In the genomic region with DNA sequence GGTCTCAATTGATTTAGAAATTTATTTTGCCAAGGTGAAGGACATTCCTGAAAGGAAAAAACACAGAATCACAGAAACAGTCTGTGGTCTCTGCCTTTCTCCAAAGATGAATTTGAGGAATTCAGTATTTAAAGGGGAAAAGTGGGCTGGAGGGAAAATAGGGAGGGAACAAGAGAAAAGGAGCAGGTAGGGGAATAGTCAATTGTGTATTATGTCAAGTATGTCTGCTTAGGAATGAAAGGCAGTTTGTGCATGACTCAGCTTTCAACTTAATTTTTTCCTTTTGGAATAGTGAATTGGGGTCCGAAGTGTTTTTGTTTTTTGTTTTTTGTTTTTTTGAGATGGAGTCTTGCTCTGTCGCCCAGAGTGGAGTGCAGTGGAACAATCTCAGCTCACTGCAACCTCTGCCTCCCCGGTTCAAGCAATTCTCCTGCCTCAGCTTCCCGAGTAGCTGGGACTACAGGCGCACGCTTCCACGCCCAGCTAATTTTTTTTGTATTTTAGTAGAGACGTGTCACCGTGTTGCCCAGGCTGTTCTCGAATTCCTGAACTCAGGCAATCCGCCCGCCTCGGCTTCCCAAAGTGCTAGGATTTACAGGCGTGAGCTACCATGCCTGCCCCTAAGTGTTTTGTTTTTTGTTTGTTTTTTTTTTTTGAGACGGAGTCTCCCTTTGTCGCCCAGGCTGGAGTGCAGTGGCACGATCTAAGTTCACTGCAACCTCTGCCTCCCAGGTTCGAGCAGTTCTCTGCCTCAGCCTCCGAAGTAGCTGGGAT, we compare ENCODE assay signal across 2 cellular contexts.
TF ChIP-seq lines count a peak whose summit lies in the region.

No MANE protein-coding gene starts in this region.

TF ChIP-seq in A549, 52 proteins besides CTCF, POLR2A, EP300 and RAD21 (continued from another document):
- TF ChIP-seq, protein P1, sequence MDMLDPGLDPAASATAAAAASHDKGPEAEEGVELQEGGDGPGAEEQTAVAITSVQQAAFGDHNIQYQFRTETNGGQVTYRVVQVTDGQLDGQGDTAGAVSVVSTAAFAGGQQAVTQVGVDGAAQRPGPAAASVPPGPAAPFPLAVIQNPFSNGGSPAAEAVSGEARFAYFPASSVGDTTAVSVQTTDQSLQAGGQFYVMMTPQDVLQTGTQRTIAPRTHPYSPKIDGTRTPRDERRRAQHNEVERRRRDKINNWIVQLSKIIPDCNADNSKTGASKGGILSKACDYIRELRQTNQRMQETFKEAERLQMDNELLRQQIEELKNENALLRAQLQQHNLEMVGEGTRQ (IDR thresholded peaks at IDR 0.05), result no peak
- no peak for TF ChIP-seq NPAS2 (CRISPR knock-in tag; IDR thresholded peaks at IDR 0.05; ENCODE audit: borderline replicate concordance)
- no peak for TF ChIP-seq CBX8 (IDR thresholded peaks at IDR 0.05)
- no peak for TF ChIP-seq KDM5A (IDR thresholded peaks at IDR 0.05)
- no peak for TF ChIP-seq REST (IDR thresholded peaks at IDR 0.05)
- no peak for TF ChIP-seq MYC (IDR thresholded peaks at IDR 0.05; ENCODE audit: borderline replicate concordance, low read length)
- no peak for TF ChIP-seq TP53 (CRISPR knock-in tag; IDR thresholded peaks at IDR 0.05)
- TF ChIP-seq EHF (CRISPR knock-in tag; IDR thresholded peaks at IDR 0.05), result no peak
- no peak for TF ChIP-seq HDAC2 (IDR thresholded peaks at IDR 0.05)
- TF ChIP-seq, protein P2, sequence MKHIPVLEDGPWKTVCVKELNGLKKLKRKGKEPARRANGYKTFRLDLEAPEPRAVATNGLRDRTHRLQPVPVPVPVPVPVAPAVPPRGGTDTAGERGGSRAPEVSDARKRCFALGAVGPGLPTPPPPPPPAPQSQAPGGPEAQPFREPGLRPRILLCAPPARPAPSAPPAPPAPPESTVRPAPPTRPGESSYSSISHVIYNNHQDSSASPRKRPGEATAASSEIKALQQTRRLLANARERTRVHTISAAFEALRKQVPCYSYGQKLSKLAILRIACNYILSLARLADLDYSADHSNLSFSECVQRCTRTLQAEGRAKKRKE (CRISPR knock-in tag; IDR thresholded peaks at IDR 0.05; ENCODE audit: low read depth), result no peak

TF ChIP-seq in GM23338, 12 proteins besides CTCF, POLR2A, EP300 and RAD21 (continued from another document):
- TF ChIP-seq, protein P3, sequence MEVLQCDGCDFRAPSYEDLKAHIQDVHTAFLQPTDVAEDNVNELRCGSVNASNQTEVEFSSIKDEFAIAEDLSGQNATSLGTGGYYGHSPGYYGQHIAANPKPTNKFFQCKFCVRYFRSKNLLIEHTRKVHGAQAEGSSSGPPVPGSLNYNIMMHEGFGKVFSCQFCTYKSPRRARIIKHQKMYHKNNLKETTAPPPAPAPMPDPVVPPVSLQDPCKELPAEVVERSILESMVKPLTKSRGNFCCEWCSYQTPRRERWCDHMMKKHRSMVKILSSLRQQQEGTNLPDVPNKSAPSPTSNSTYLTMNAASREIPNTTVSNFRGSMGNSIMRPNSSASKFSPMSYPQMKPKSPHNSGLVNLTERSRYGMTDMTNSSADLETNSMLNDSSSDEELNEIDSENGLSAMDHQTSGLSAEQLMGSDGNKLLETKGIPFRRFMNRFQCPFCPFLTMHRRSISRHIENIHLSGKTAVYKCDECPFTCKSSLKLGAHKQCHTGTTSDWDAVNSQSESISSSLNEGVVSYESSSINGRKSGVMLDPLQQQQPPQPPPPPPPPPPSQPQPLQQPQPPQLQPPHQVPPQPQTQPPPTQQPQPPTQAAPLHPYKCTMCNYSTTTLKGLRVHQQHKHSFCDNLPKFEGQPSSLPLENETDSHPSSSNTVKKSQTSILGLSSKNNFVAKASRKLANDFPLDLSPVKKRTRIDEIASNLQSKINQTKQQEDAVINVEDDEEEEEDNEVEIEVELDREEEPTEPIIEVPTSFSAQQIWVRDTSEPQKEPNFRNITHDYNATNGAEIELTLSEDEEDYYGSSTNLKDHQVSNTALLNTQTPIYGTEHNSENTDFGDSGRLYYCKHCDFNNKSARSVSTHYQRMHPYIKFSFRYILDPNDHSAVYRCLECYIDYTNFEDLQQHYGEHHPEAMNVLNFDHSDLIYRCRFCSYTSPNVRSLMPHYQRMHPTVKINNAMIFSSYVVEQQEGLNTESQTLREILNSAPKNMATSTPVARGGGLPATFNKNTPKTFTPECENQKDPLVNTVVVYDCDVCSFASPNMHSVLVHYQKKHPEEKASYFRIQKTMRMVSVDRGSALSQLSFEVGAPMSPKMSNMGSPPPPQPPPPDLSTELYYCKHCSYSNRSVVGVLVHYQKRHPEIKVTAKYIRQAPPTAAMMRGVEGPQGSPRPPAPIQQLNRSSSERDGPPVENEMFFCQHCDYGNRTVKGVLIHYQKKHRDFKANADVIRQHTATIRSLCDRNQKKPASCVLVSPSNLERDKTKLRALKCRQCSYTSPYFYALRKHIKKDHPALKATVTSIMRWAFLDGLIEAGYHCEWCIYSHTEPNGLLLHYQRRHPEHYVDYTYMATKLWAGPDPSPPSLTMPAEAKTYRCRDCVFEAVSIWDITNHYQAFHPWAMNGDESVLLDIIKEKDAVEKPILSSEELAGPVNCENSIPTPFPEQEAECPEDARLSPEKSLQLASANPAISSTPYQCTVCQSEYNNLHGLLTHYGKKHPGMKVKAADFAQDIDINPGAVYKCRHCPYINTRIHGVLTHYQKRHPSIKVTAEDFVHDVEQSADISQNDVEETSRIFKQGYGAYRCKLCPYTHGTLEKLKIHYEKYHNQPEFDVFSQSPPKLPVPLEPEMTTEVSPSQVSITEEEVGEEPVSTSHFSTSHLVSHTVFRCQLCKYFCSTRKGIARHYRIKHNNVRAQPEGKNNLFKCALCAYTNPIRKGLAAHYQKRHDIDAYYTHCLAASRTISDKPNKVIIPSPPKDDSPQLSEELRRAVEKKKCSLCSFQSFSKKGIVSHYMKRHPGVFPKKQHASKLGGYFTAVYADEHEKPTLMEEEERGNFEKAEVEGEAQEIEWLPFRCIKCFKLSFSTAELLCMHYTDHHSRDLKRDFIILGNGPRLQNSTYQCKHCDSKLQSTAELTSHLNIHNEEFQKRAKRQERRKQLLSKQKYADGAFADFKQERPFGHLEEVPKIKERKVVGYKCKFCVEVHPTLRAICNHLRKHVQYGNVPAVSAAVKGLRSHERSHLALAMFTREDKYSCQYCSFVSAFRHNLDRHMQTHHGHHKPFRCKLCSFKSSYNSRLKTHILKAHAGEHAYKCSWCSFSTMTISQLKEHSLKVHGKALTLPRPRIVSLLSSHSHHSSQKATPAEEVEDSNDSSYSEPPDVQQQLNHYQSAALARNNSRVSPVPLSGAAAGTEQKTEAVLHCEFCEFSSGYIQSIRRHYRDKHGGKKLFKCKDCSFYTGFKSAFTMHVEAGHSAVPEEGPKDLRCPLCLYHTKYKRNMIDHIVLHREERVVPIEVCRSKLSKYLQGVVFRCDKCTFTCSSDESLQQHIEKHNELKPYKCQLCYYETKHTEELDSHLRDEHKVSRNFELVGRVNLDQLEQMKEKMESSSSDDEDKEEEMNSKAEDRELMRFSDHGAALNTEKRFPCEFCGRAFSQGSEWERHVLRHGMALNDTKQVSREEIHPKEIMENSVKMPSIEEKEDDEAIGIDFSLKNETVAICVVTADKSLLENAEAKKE (CRISPR knock-in tag; IDR thresholded peaks at IDR 0.05), result no peak
- TF ChIP-seq JUNB (IDR thresholded peaks at IDR 0.05; ENCODE audit: unreplicated experiment), result no peak
- no peak for TF ChIP-seq EZH2phosphoT487 (IDR thresholded peaks at IDR 0.05; ENCODE audit: unreplicated experiment)
- TF ChIP-seq ZNF331 (CRISPR knock-in tag; IDR thresholded peaks at IDR 0.05; ENCODE audit: low read depth), result no peak
- no peak for TF ChIP-seq POLR2AphosphoS5 (IDR thresholded peaks at IDR 0.05; ENCODE audit: low read depth)
- no peak for TF ChIP-seq EZH2 (IDR thresholded peaks at IDR 0.05; ENCODE audit: low read depth, unreplicated experiment)
- TF ChIP-seq CREB1 (CRISPR knock-in tag; IDR thresholded peaks at IDR 0.05; ENCODE audit: low read depth), result no peak
- TF ChIP-seq ZNF114 (CRISPR knock-in tag; IDR thresholded peaks at IDR 0.05), result no peak
- TF ChIP-seq ETS1 (IDR thresholded peaks at IDR 0.05), result no peak
